Comparison of ENCODE assay signal across 18 cellular contexts in genomic region chr1:93004566-93005251, GRCh38. TPM values are rescaled to one million over a fixed set of nuclear protein-coding genes. Genes with fewer than 3 reads are reported as not detected.
A peak's percentile ranks its signal among the peaks of the same experiment; 100 is the strongest.
DNase-seq lines count a peak whose midpoint lies in the region; ATAC-seq, FAIRE-seq and TF ChIP-seq lines count a peak whose summit lies in the region.
"Had no signal": no experiment of that assay in that cellular context is flagged by ENCODE, and none has a peak within 500 bp of the region (broad histone marks: within the 10 kb centered on the region; RNA-seq: fewer than 3 reads in every experiment).

No MANE protein-coding gene starts in this region.

- no peak overlapping the region for H3K27ac ChIP-seq in OCI-LY7 (ENCODE audit: low read depth, low read length, poor library complexity, severe bottlenecking)
- peak overlapping the region; percentile 76 for H3K27ac ChIP-seq in neural cell (ENCODE audit: low read length)
- no peak overlapping the region for H3K27ac ChIP-seq in gastrocnemius medialis

- H3K9me3 ChIP-seq in OCI-LY7 (ENCODE audit: low read length) (no peaks in the 10 kb centered on the region), neural cell (ENCODE audit: low read length) (no peaks in the 10 kb centered on the region), gastrocnemius medialis (no peaks in the 10 kb centered on the region)
- H3K9me3 ChIP-seq: MG63 had no signal

- CTCF ChIA-PET in OCI-LY7 (lab: Charles Lee; ENCODE audit: unreplicated experiment), result interaction anchor here (0.5 to 0.9 kb wide), 2 partner anchors 9 to 136 kb away, joined by 3 read pairs; no protein-coding TSS in a partner anchor

- H3K4me2 ChIP-seq in OCI-LY7 (ENCODE audit: low read length), result peak overlapping the region; percentile 68
- peak overlapping the region; percentile 4 for H3K4me2 ChIP-seq in neural cell (ENCODE audit: low read length)

- H3K27me3 Mint-ChIP-seq in activated T-cell treated with anti-CD3 and anti-CD28 coated beads, Interleukin-2, amount 50 U/mL, for 24 hours, result no peaks in the 10 kb centered on the region

- DNase-seq in GM12892 (ENCODE audit: insufficient read length) (no peak), OCI-LY7 (ENCODE audit: low spot score) (no peak), gastrocnemius medialis (no peak), left lobe of liver (ENCODE audit: low spot score) (no peak)
- DNase-seq in activated T-cell treated with anti-CD3 and anti-CD28 coated beads, Interleukin-2, amount 50 U/mL, for 24 hours, result no peak
- DNase-seq: CD8-positive, alpha-beta T cell; KBM-7; MG63; NCI-H1105; NCI-H1694 treated with DMSO at 0.1 percent for 48 hours; NCI-H446; NCI-H748 treated with DMSO at 0.1 percent for 48 hours; SHP77 treated with DMSO at 0.1 percent for 48 hours; T-helper 2 cell had no signal

- TF ChIP-seq CTCF in OCI-LY7 (conservative IDR thresholded peaks at IDR 0.05; ENCODE audit: low read length) (no peak), neural cell (IDR thresholded peaks at IDR 0.05; ENCODE audit: poor library complexity, severe bottlenecking) (no peak), gastrocnemius medialis (IDR thresholded peaks at IDR 0.05 in 4 of 5, conservative IDR thresholded peaks at IDR 0.05 in 1 of 5) (no peak)

- H3K36me3 ChIP-seq in OCI-LY7 (ENCODE audit: insufficient read depth, low read length) (no peaks in the 10 kb centered on the region), neural cell (ENCODE audit: insufficient read depth, low read length) (no peaks in the 10 kb centered on the region), gastrocnemius medialis (no peaks in the 10 kb centered on the region)
- H3K36me3 ChIP-seq: MG63 had no signal

- no peak overlapping the region for H3K4me3 Mint-ChIP-seq in activated T-cell treated with anti-CD3 and anti-CD28 coated beads, Interleukin-2, amount 50 U/mL, for 24 hours
- H3K4me3 Mint-ChIP-seq: CD8-positive, alpha-beta T cell had no signal

- no peaks in the 10 kb centered on the region for H3K9me3 Mint-ChIP-seq in activated T-cell treated with anti-CD3 and anti-CD28 coated beads, Interleukin-2, amount 50 U/mL, for 24 hours
- H3K9me3 Mint-ChIP-seq: CD8-positive, alpha-beta T cell had no signal

- H3K27me3 ChIP-seq in neural cell (ENCODE audit: insufficient read depth, low read depth, low read length) (no peaks in the 10 kb centered on the region), gastrocnemius medialis (no peaks in the 10 kb centered on the region)
- H3K27me3 ChIP-seq: MG63 had no signal

- H3K9ac ChIP-seq in neural cell (ENCODE audit: low read length), result peak overlapping the region; percentile 14

- peak overlapping the region; percentile 40 for H2AFZ ChIP-seq in OCI-LY7 (ENCODE audit: low read length)
- H2AFZ ChIP-seq in neural cell (ENCODE audit: low read depth, low read length), result peak overlapping the region; percentile 11

- no peaks in the 10 kb centered on the region for H3F3A ChIP-seq in neural cell (ENCODE audit: insufficient read depth, low read length, poor library complexity, severe bottlenecking)

- H3K4me3 ChIP-seq in OCI-LY7 (ENCODE audit: low read depth, low read length, poor library complexity, severe bottlenecking) (peak overlapping the region; percentile 3), neural cell (ENCODE audit: low read length) (no peak overlapping the region), gastrocnemius medialis (no peak overlapping the region)
- H3K4me3 ChIP-seq: MG63 had no signal

- no peak overlapping the region for H3K27ac Mint-ChIP-seq in activated T-cell treated with anti-CD3 and anti-CD28 coated beads, Interleukin-2, amount 50 U/mL, for 24 hours
- H3K27ac Mint-ChIP-seq: CD8-positive, alpha-beta T cell had no signal

- peaks cover 5% of the 10 kb centered on the region for H3K4me1 Mint-ChIP-seq in activated T-cell treated with anti-CD3 and anti-CD28 coated beads, Interleukin-2, amount 50 U/mL, for 24 hours (ENCODE audit: low read depth)

- TF ChIP-seq EP300 in neural cell (conservative IDR thresholded peaks at IDR 0.05; ENCODE audit: poor library complexity, severe bottlenecking), result no peak

- H3K79me2 ChIP-seq in OCI-LY7 (ENCODE audit: insufficient read depth, low read depth, low read length) (no peaks in the 10 kb centered on the region), neural cell (replicated peaks; ENCODE audit: insufficient read depth, low read length) (no peaks in the 10 kb centered on the region)

- no peaks in the 10 kb centered on the region for H3K36me3 Mint-ChIP-seq in activated T-cell treated with anti-CD3 and anti-CD28 coated beads, Interleukin-2, amount 50 U/mL, for 24 hours (ENCODE audit: low read depth)
- H3K36me3 Mint-ChIP-seq: CD8-positive, alpha-beta T cell had no signal

- no peak for TF ChIP-seq RAD21 in neural cell (conservative IDR thresholded peaks at IDR 0.05)

- ATAC-seq in HG02885 (IDR thresholded peaks at IDR 0.05; ENCODE audit: poor library complexity, unreplicated experiment) (peak; percentile 18), GM18868 (IDR thresholded peaks at IDR 0.05; ENCODE audit: unreplicated experiment) (no peak), gastrocnemius medialis (no peak), left lobe of liver (no peak)
- ATAC-seq: CD8-positive, alpha-beta T cell had no signal

- BruUV-seq in OCI-LY7 (replicated peaks; lab: Mats Ljungman, UMichigan), result no TSS peak

- H3K4me1 ChIP-seq in OCI-LY7 (ENCODE audit: insufficient read depth, low read length, poor library complexity, severe bottlenecking) (peaks cover 26% of the 10 kb centered on the region), gastrocnemius medialis (peaks cover 0 to 10% of the 10 kb centered on the region in 2 donors)

- no peaks in the 10 kb centered on the region for H4K20me1 ChIP-seq in OCI-LY7 (ENCODE audit: insufficient read depth, low read length)
- no peaks in the 10 kb centered on the region for H4K20me1 ChIP-seq in neural cell (ENCODE audit: insufficient read depth)

- TF ChIP-seq POLR2A in GM12892 (IDR thresholded peaks at IDR 0.05; ENCODE audit: low read depth, low read length) (no peak), gastrocnemius medialis (IDR thresholded peaks at IDR 0.05) (no peak)

- H3K9me2 ChIP-seq in OCI-LY7 (ENCODE audit: insufficient read depth, low read length), result no peaks in the 10 kb centered on the region
- H3K9me2 ChIP-seq in neural cell (ENCODE audit: insufficient read depth, low read length), result no peaks in the 10 kb centered on the region

- intact Hi-C loops in OCI-LY7 (cut with micrococcal nuclease; ENCODE audit: unreplicated experiment), result no loop called here
- intact Hi-C loops in gastrocnemius medialis (cut with DNase I; ENCODE audit: low total_unique reads), result no loop called here

- FAIRE-seq in GM12892 (lab: Jason Lieb, UNC), result peak; percentile 44
- FAIRE-seq: H54 had no signal

- POLR2A ChIA-PET in OCI-LY7 (lab: Charles Lee), result interaction anchor here (0.6 to 8.3 kb wide), 8 partner anchors 10 to 135 kb away, joined by 3 to 62 read pairs (median 4); no protein-coding TSS in a partner anchor

- in situ Hi-C loops in gastrocnemius medialis (cut with MboI; ENCODE audit: low sequenced_read_pairs in 4 of 4), result no loop called here

TF ChIP-seq in neural cell, 6 proteins besides CTCF, POLR2A, EP300 and RAD21:
- no peak for TF ChIP-seq SMC3 (conservative IDR thresholded peaks at IDR 0.05; ENCODE audit: poor library complexity)

RNA-seq across cellular contexts. Expression of gene DIPK1A, which starts 43.4 kb away (rescaled TPM):
- 6.1 TPM for polyA plus RNA-seq in GM12892 (2012; ENCODE audit: missing spikeins)
- total RNA-seq in OCI-LY7 (2014; rRNA removed; shearing (Covaris generic)), result 13.0 and 13.5 TPM in 2 replicates
- total RNA-seq in OCI-LY7 (2022), result 25.4 and 26.2 TPM in 2 replicates
- 8.4 and 10.0 TPM in 2 replicates for polyA plus RNA-seq in neural cell
- 13.9 and 19.6 TPM in 2 replicates for polyA minus RNA-seq in neural cell
- total RNA-seq in gastrocnemius medialis, result 1 to 10 TPM; 3.3 to 9.2 (median 4.7) TPM
- 10.7 TPM for total RNA-seq in left lobe of liver
